18 cellular contexts compared by ENCODE assay signal in genomic region chr18:61201516-61201915, GRCh38.
DNase-seq lines count a peak whose midpoint lies in the region; ATAC-seq and TF ChIP-seq lines count a peak whose summit lies in the region.
"Had no signal": no experiment of that assay in that cellular context is flagged by ENCODE, and none has a peak within 500 bp of the region (broad histone marks: within the 10 kb centered on the region; RNA-seq: fewer than 3 reads in every experiment).

No MANE protein-coding gene starts in this region.

- no peak for TF ChIP-seq POLR2A in testis (IDR thresholded peaks at IDR 0.05)

- no peaks in the 10 kb centered on the region for H3K27me3 ChIP-seq in SK-N-SH (ENCODE audit: insufficient read depth)
- no peaks in the 10 kb centered on the region for H3K27me3 ChIP-seq in testis
- H3K27me3 ChIP-seq in HAP-1 (ENCODE audit: low read depth), result no peaks in the 10 kb centered on the region
- H3K27me3 ChIP-seq: BLaER1 treated with 17β-estradiol and CSF1 and Interleukin-3, amounts not matched to agents 10 nM and 100 nM had no signal

- intact Hi-C loops in testis (cut with DNase I; ENCODE audit: low total_unique reads), result no loop called here

- H3K27ac ChIP-seq in SK-N-SH (ENCODE audit: low read depth in 2 of 2, low read length in 1 of 2), result no peak overlapping the region
- no peak overlapping the region for H3K27ac ChIP-seq in testis
- H3K27ac ChIP-seq: 22Rv1; BLaER1 treated with 17β-estradiol and CSF1 and Interleukin-3, amounts not matched to agents 10 nM and 100 nM had no signal

- TF ChIP-seq RAD21 in SK-N-SH (IDR thresholded peaks at IDR 0.05; ENCODE audit: low read length), result no peak

- WGBS in SK-N-SH (ENCODE audit: low lambda C conversion rate), result 35% methylated on average over 2 of the region's 2 CpGs
- WGBS in testis, 2 donors, result 46 to 55% methylated on average over 2 of the region's 2 CpGs

- 0 out of 4 replicates have a peak, but pooled peaks cover 0 to 6% of the 10 kb centered on the region in 2 experiments for H3K4me1 ChIP-seq in SK-N-SH (ENCODE audit: control insufficient read depth in 1 of 2, insufficient read depth in 2 of 2, low read depth in 1 of 2, low read length in 1 of 2)
- H3K4me1 ChIP-seq in testis, result no peaks in the 10 kb centered on the region
- peaks cover 3% of the 10 kb centered on the region; the same call in 1 of the 2 replicates for H3K4me1 ChIP-seq in HAP-1
- H3K4me1 ChIP-seq: BLaER1 treated with 17β-estradiol and CSF1 and Interleukin-3, amounts not matched to agents 10 nM and 100 nM had no signal

- TF ChIP-seq CTCF in SK-N-SH (IDR thresholded peaks at IDR 0.05), result no peak
- TF ChIP-seq CTCF in testis (IDR thresholded peaks at IDR 0.05), result no peak

- no peak for DNase-seq in SK-N-SH
- peak; percentile 53 for DNase-seq in astrocyte of the hippocampus (ENCODE audit: low read depth, low spot score)
- peak; percentile 3 for DNase-seq in fibroblast of gingiva (ENCODE audit: low read depth)
- peak; percentile 17 for DNase-seq in testis
- no peak for DNase-seq in HAP-1 (ENCODE audit: low spot score in 2 of 2)
- DNase-seq in NCI-H2196 treated with DMSO at 0.1 percent for 48 hours (lab: John Stamatoyannopoulos, UW; ENCODE audit: unreplicated experiment), result no peak
- DNase-seq in SKM-1 (lab: John Stamatoyannopoulos, UW; ENCODE audit: unreplicated experiment), result no peak
- DNase-seq: Calu3; CD8-positive, alpha-beta T cell; DMS79 treated with DMSO at 0.1 percent for 48 hours; GF-D8; GOT3; H7; IMR-90 had no signal

- H3K4me3 ChIP-seq in SK-N-SH (ENCODE audit: low read depth in 2 of 2, low read length in 1 of 2), result no peak overlapping the region
- H3K4me3 ChIP-seq in testis, result no peak overlapping the region
- H3K4me3 ChIP-seq in HAP-1, result no peak overlapping the region
- H3K4me3 ChIP-seq: BLaER1 treated with 17β-estradiol and CSF1 and Interleukin-3, amounts not matched to agents 10 nM and 100 nM; GM12878 had no signal

- H3K36me3 ChIP-seq in SK-N-SH (replicated peaks in 1 of 2; ENCODE audit: control insufficient read depth in 1 of 2, insufficient read depth in 2 of 2, low read length in 1 of 2) (no peaks in the 10 kb centered on the region), testis (ENCODE audit: low read depth, missing control alignments) (no peaks in the 10 kb centered on the region), HAP-1 (replicated peaks) (no peaks in the 10 kb centered on the region)
- H3K36me3 ChIP-seq: BLaER1 treated with 17β-estradiol and CSF1 and Interleukin-3, amounts not matched to agents 10 nM and 100 nM had no signal

- H3K9me2 ChIP-seq in SK-N-SH, result no peaks in the 10 kb centered on the region

- H3K9me3 ChIP-seq in SK-N-SH (no peaks in the 10 kb centered on the region), testis (no peaks in the 10 kb centered on the region), HAP-1 (no peaks in the 10 kb centered on the region)
- H3K9me3 ChIP-seq: BLaER1 treated with 17β-estradiol and CSF1 and Interleukin-3, amounts not matched to agents 10 nM and 100 nM had no signal

- in situ Hi-C loops in HAP-1 (cut with MboI; ENCODE audit: low sequenced_read_pairs), result no loop called here

- no peak for ATAC-seq in SK-N-SH treated with all-trans-retinoic acid at 6 μM for 48 hours
- ATAC-seq: CD8-positive, alpha-beta T cell; GM12878 had no signal

- peaks cover 3% of the 10 kb centered on the region for H3F3A ChIP-seq in SK-N-SH (replicated peaks; ENCODE audit: insufficient read depth)

- H4K20me1 ChIP-seq in SK-N-SH (ENCODE audit: insufficient read depth), result no peaks in the 10 kb centered on the region
- H4K20me1 ChIP-seq: BLaER1 treated with 17β-estradiol and CSF1 and Interleukin-3, amounts not matched to agents 10 nM and 100 nM had no signal

- CTCF ChIA-PET in SK-N-SH (lab: Yijun Ruan, JAX), result no interaction called here

- TF ChIP-seq EP300 in SK-N-SH (IDR thresholded peaks at IDR 0.05; ENCODE audit: borderline replicate concordance in 1 of 2, low read depth in 1 of 2, low read length in 1 of 2), result no peak

- no peaks in the 10 kb centered on the region for H3K79me2 ChIP-seq in SK-N-SH (ENCODE audit: insufficient read depth)

- POLR2A ChIA-PET in SK-N-SH (lab: Yijun Ruan, JAX), result no interaction called here

- no peak overlapping the region for H3K4me2 ChIP-seq in SK-N-SH
- H3K4me2 ChIP-seq: BLaER1 treated with 17β-estradiol and CSF1 and Interleukin-3, amounts not matched to agents 10 nM and 100 nM had no signal

- H2AFZ ChIP-seq in SK-N-SH (ENCODE audit: low read depth), result no peak overlapping the region

- no peak overlapping the region for H3K9ac ChIP-seq in SK-N-SH
- H3K9ac ChIP-seq: BLaER1 treated with 17β-estradiol and CSF1 and Interleukin-3, amounts not matched to agents 10 nM and 100 nM had no signal

TF ChIP-seq in SK-N-SH treated with all-trans-retinoic acid at 6 μM for 48 hours, 23 proteins besides CTCF, POLR2A, EP300 and RAD21:
- TF ChIP-seq POU6F1 (CRISPR knock-in tag; IDR thresholded peaks at IDR 0.05; ENCODE audit: borderline replicate concordance, low read depth), result no peak; the same call in 1 of the 2 replicates
- peak; percentile 26; the same call in 1 of the 2 replicates for TF ChIP-seq ISL1 (CRISPR knock-in tag; IDR thresholded peaks at IDR 0.05)

TF ChIP-seq in SK-N-SH, 30 proteins besides CTCF, POLR2A, EP300 and RAD21:
- TF ChIP-seq TAF1 (IDR thresholded peaks at IDR 0.05; ENCODE audit: borderline replicate concordance, low read depth, low read length) (no peak), MXI1 (IDR thresholded peaks at IDR 0.05; ENCODE audit: low read depth, low read length) (no peak), YY1 (IDR thresholded peaks at IDR 0.05; ENCODE audit: low read depth) (no peak), MAX (IDR thresholded peaks at IDR 0.05; ENCODE audit: low read depth) (no peak), IRF3 (IDR thresholded peaks at IDR 0.05; ENCODE audit: low read depth, low read length) (no peak), POLR2AphosphoS5 (IDR thresholded peaks at IDR 0.05; ENCODE audit: low read depth, low read length) (no peak), RCOR1 (IDR thresholded peaks at IDR 0.05; ENCODE audit: low read length) (no peak), TEAD4 (IDR thresholded peaks at IDR 0.05; ENCODE audit: borderline replicate concordance, insufficient read depth) (no peak), EZH2phosphoT487 (IDR thresholded peaks at IDR 0.05; ENCODE audit: borderline replicate concordance, low read depth) (no peak), SIN3A (IDR thresholded peaks at IDR 0.05; ENCODE audit: borderline replicate concordance, low read depth, low read length) (no peak)

Comparison
In these comparisons a context has a peak if more than half of its experiments do, and no peak if none do; other contexts are left out.
1. DNase-seq: peak in astrocyte of the hippocampus (single experiment), fibroblast of gingiva (single experiment) and testis (single experiment); none in SK-N-SH (single experiment), HAP-1 (0 of 2), NCI-H2196 treated with DMSO at 0.1 percent for 48 hours (single experiment) and SKM-1 (single experiment).